12 cellular contexts compared by ENCODE assay signal in the genomic region with DNA sequence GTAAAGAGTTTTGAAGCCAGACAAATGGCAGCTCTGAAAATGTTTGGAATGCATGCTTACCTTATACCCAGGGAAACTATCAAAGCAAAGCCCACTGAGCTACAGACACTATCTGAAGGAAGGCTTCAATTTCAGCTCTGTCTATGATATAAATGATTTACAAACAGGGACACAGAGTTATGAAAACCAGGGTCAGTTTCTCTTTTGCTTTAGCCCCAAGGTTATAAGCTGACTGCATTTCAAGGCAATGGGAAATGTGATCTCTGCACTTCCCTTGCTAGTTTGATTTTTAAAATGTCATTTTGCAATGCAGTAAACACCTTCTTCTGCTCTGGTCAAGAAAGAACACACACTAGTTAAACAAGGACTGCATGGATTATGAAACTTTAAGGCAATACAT.
DNase-seq lines count a peak whose midpoint lies in the region; ATAC-seq and TF ChIP-seq lines count a peak whose summit lies in the region.
"Had no signal": no experiment of that assay in that cellular context is flagged by ENCODE, and none has a peak within 500 bp of the region (broad histone marks: within the 10 kb centered on the region; RNA-seq: fewer than 3 reads in every experiment).

No MANE protein-coding gene starts in this region.

- peak overlapping the region; percentile 22 for H3K27ac Mint-ChIP-seq in T-helper 2 cell treated with Interferon-gamma antibody and Interleukin-4, amounts not matched to agents 5 μg/mL and 100 μg/mL, for 36 hours
- H3K27ac Mint-ChIP-seq in activated CD8-positive, alpha-beta T cell treated with anti-CD3 and anti-CD28 coated beads, Interleukin-2, amount 10 ng/mL, durations not matched to agents 7 days and 5 days, result peak overlapping the region; percentile 14
- H3K27ac Mint-ChIP-seq in natural killer cell, result peak overlapping the region; percentile 27 to 48
- no peak overlapping the region for H3K27ac Mint-ChIP-seq in endothelial cell (ENCODE audit: unreplicated experiment)

- H3K4me3 Mint-ChIP-seq in T-helper 2 cell treated with Interferon-gamma antibody and Interleukin-4, amounts not matched to agents 5 μg/mL and 100 μg/mL, for 36 hours, result no peak overlapping the region
- no peak overlapping the region for H3K4me3 Mint-ChIP-seq in activated CD8-positive, alpha-beta T cell treated with anti-CD3 and anti-CD28 coated beads, Interleukin-2, amount 10 ng/mL, durations not matched to agents 7 days and 5 days
- H3K4me3 Mint-ChIP-seq in natural killer cell (no peak overlapping the region), endothelial cell (ENCODE audit: unreplicated experiment) (no peak overlapping the region)

- TF ChIP-seq CTCF in natural killer cell (IDR thresholded peaks at IDR 0.05), result no peak
- no peak for TF ChIP-seq CTCF in endothelial cell (IDR thresholded peaks at IDR 0.05; ENCODE audit: unreplicated experiment)
- TF ChIP-seq CTCF in transverse colon (IDR thresholded peaks at IDR 0.05), result no peak

- H3K4me3 ChIP-seq in transverse colon, result no peak overlapping the region
- H3K4me3 ChIP-seq: ascending aorta, lower lobe of right lung, skin epidermis had no signal

- no peak for DNase-seq in T-helper 2 cell treated with Interferon-gamma antibody and Interleukin-4, amounts not matched to agents 5 μg/mL and 100 μg/mL, for 36 hours (ENCODE audit: low spot score)
- DNase-seq in T-helper 2 cell (no peak), natural killer cell (no peak), DMS114 treated with DMSO at 0.1 percent for 48 hours (lab: John Stamatoyannopoulos, UW; ENCODE audit: unreplicated experiment) (no peak), endothelial cell (ENCODE audit: low spot score) (no peak), transverse colon (no peak)
- DNase-seq in activated CD8-positive, alpha-beta T cell treated with anti-CD3 and anti-CD28 coated beads, Interleukin-2, amount 10 ng/mL, durations not matched to agents 7 days and 5 days, result no peak
- DNase-seq: lower lobe of right lung, Right ventricle myocardium superior had no signal

- TF ChIP-seq POLR2A in transverse colon (IDR thresholded peaks at IDR 0.05), result no peak

- peaks cover 66% of the 10 kb centered on the region for H3K36me3 Mint-ChIP-seq in T-helper 2 cell treated with Interferon-gamma antibody and Interleukin-4, amounts not matched to agents 5 μg/mL and 100 μg/mL, for 36 hours (ENCODE audit: low read depth)
- peaks cover 68% of the 10 kb centered on the region for H3K36me3 Mint-ChIP-seq in activated CD8-positive, alpha-beta T cell treated with anti-CD3 and anti-CD28 coated beads, Interleukin-2, amount 10 ng/mL, durations not matched to agents 7 days and 5 days (ENCODE audit: low read depth)
- H3K36me3 Mint-ChIP-seq in natural killer cell (peaks cover 13% of the 10 kb centered on the region), endothelial cell (ENCODE audit: low read depth, unreplicated experiment) (no peaks in the 10 kb centered on the region)

- CTCF ChIA-PET in activated CD8-positive, alpha-beta T cell treated with anti-CD3 and anti-CD28 coated beads, Interleukin-2, amount 10 ng/mL, durations not matched to agents 7 days and 5 days (lab: Charles Lee), result interaction anchor here (0.9 to 1.6 kb wide), 3 partner anchors 9 to 131 kb away, joined by 3 to 4 read pairs (median 3); no protein-coding TSS in a partner anchor

- in situ Hi-C loops in transverse colon (cut with MboI; ENCODE audit: low pct_ligation_motif_present in 1 of 4, low pct_unique_long_range_greater_than_20kb in 1 of 4, low sequenced_read_pairs in 3 of 4), result loop anchor here in 1 of 4 donors (5.0 kb wide), 1 partner anchor 424 kb away; no protein-coding TSS in a partner anchor

- peaks cover 0 to 16% (median 6%) of the 10 kb centered on the region in 4 donors for H3K4me1 ChIP-seq in transverse colon
- H3K4me1 ChIP-seq: ascending aorta, lower lobe of right lung had no signal

- no peak overlapping the region for H3K27ac ChIP-seq in transverse colon
- H3K27ac ChIP-seq: ascending aorta, lower lobe of right lung, skin epidermis had no signal

- no peaks in the 10 kb centered on the region for H3K9me3 Mint-ChIP-seq in T-helper 2 cell treated with Interferon-gamma antibody and Interleukin-4, amounts not matched to agents 5 μg/mL and 100 μg/mL, for 36 hours
- no peaks in the 10 kb centered on the region for H3K9me3 Mint-ChIP-seq in activated CD8-positive, alpha-beta T cell treated with anti-CD3 and anti-CD28 coated beads, Interleukin-2, amount 10 ng/mL, durations not matched to agents 7 days and 5 days (ENCODE audit: insufficient read depth)
- H3K9me3 Mint-ChIP-seq in natural killer cell (no peaks in the 10 kb centered on the region), endothelial cell (ENCODE audit: unreplicated experiment) (no peaks in the 10 kb centered on the region)

- ATAC-seq in GM21447 (IDR thresholded peaks at IDR 0.05; ENCODE audit: unreplicated experiment) (peak; percentile 78), natural killer cell (no peak)
- ATAC-seq in activated CD8-positive, alpha-beta T cell treated with anti-CD3 and anti-CD28 coated beads, Interleukin-2, amount 10 ng/mL, durations not matched to agents 7 days and 5 days, result no peak
- ATAC-seq: lower lobe of right lung had no signal

- TF ChIP-seq EP300 in transverse colon (IDR thresholded peaks at IDR 0.05; ENCODE audit: low read depth), result no peak

- POLR2A ChIA-PET in activated CD8-positive, alpha-beta T cell treated with anti-CD3 and anti-CD28 coated beads, Interleukin-2, amount 10 ng/mL, durations not matched to agents 7 days and 5 days (lab: Charles Lee), result no interaction called here

- no peaks in the 10 kb centered on the region for H3K36me3 ChIP-seq in transverse colon

- H3K27me3 ChIP-seq in transverse colon, result no peaks in the 10 kb centered on the region
- H3K27me3 ChIP-seq: ascending aorta had no signal

- H3K9me3 ChIP-seq in transverse colon, result no peaks in the 10 kb centered on the region
- H3K9me3 ChIP-seq: ascending aorta, lower lobe of right lung had no signal

- intact Hi-C loops in natural killer cell (cut with micrococcal nuclease), result no loop called here
- intact Hi-C loops in transverse colon (cut with DNase I; ENCODE audit: low total_unique reads), result no loop called here

- H3K4me1 Mint-ChIP-seq in T-helper 2 cell treated with Interferon-gamma antibody and Interleukin-4, amounts not matched to agents 5 μg/mL and 100 μg/mL, for 36 hours (ENCODE audit: low read depth), result peaks cover 4% of the 10 kb centered on the region
- H3K4me1 Mint-ChIP-seq in activated CD8-positive, alpha-beta T cell treated with anti-CD3 and anti-CD28 coated beads, Interleukin-2, amount 10 ng/mL, durations not matched to agents 7 days and 5 days (ENCODE audit: low read depth), result no peaks in the 10 kb centered on the region
- H3K4me1 Mint-ChIP-seq in natural killer cell (peaks cover 0 to 13% of the 10 kb centered on the region in 2 donors), endothelial cell (ENCODE audit: unreplicated experiment) (no peaks in the 10 kb centered on the region)

- no peaks in the 10 kb centered on the region for H3K27me3 Mint-ChIP-seq in T-helper 2 cell treated with Interferon-gamma antibody and Interleukin-4, amounts not matched to agents 5 μg/mL and 100 μg/mL, for 36 hours (ENCODE audit: low read depth)
- H3K27me3 Mint-ChIP-seq in activated CD8-positive, alpha-beta T cell treated with anti-CD3 and anti-CD28 coated beads, Interleukin-2, amount 10 ng/mL, durations not matched to agents 7 days and 5 days (ENCODE audit: low read depth), result no peaks in the 10 kb centered on the region
- H3K27me3 Mint-ChIP-seq in natural killer cell (ENCODE audit: low read depth in 2 of 2), result no peaks in the 10 kb centered on the region
- H3K27me3 Mint-ChIP-seq in endothelial cell (ENCODE audit: unreplicated experiment), result no peaks in the 10 kb centered on the region
